Comparison of ENCODE assay signal across 8 cellular contexts in genomic region chr22:44667829-44668189, GRCh38. TPM values are rescaled to one million over a fixed set of nuclear protein-coding genes. Genes with fewer than 3 reads are reported as not detected.
DNase-seq lines count a peak whose midpoint lies in the region; ATAC-seq and TF ChIP-seq lines count a peak whose summit lies in the region.

No MANE protein-coding gene starts in this region.

- peak; percentile 55 for ATAC-seq in activated naive CD8-positive, alpha-beta T cell treated with anti-CD3 and anti-CD28 coated beads, Interleukin-2, amount 50 U/mL, for 24 hours
- ATAC-seq in GM19023 (IDR thresholded peaks at IDR 0.05; ENCODE audit: unreplicated experiment) (no peak), GM21423 (IDR thresholded peaks at IDR 0.05; ENCODE audit: unreplicated experiment) (no peak)

- no peaks in the 10 kb centered on the region for H3K9me3 Mint-ChIP-seq in T-helper 1 cell treated with Interleukin-12 subunit alpha and Interleukin-12 subunit beta and Interleukin-4 antibody, amounts not matched to agents 30 μg/mL and 1 μg/mL, for 36 hours
- no peaks in the 10 kb centered on the region for H3K9me3 Mint-ChIP-seq in activated naive CD8-positive, alpha-beta T cell treated with anti-CD3 and anti-CD28 coated beads, Interleukin-2, amount 50 U/mL, for 24 hours
- H3K9me3 Mint-ChIP-seq in mesothelial cell of epicardium, result no peaks in the 10 kb centered on the region

- peaks cover 32% of the 10 kb centered on the region for H3K27me3 Mint-ChIP-seq in T-helper 1 cell treated with Interleukin-12 subunit alpha and Interleukin-12 subunit beta and Interleukin-4 antibody, amounts not matched to agents 30 μg/mL and 1 μg/mL, for 36 hours (ENCODE audit: low read depth)
- no peaks in the 10 kb centered on the region for H3K27me3 Mint-ChIP-seq in activated naive CD8-positive, alpha-beta T cell treated with anti-CD3 and anti-CD28 coated beads, Interleukin-2, amount 50 U/mL, for 24 hours
- H3K27me3 Mint-ChIP-seq in mesothelial cell of epicardium (ENCODE audit: low read depth), result peaks cover 45% of the 10 kb centered on the region

- TF ChIP-seq EP300 in stomach (IDR thresholded peaks at IDR 0.05), result no peak

- no peaks in the 10 kb centered on the region for H3K36me3 ChIP-seq in stomach

- no peaks in the 10 kb centered on the region for H3K36me3 Mint-ChIP-seq in T-helper 1 cell treated with Interleukin-12 subunit alpha and Interleukin-12 subunit beta and Interleukin-4 antibody, amounts not matched to agents 30 μg/mL and 1 μg/mL, for 36 hours (ENCODE audit: low read depth)
- no peaks in the 10 kb centered on the region for H3K36me3 Mint-ChIP-seq in activated naive CD8-positive, alpha-beta T cell treated with anti-CD3 and anti-CD28 coated beads, Interleukin-2, amount 50 U/mL, for 24 hours (ENCODE audit: low read depth)
- H3K36me3 Mint-ChIP-seq in mesothelial cell of epicardium, result no peaks in the 10 kb centered on the region

- H3K4me3 Mint-ChIP-seq in T-helper 1 cell treated with Interleukin-12 subunit alpha and Interleukin-12 subunit beta and Interleukin-4 antibody, amounts not matched to agents 30 μg/mL and 1 μg/mL, for 36 hours, result peak overlapping the region; percentile 75
- H3K4me3 Mint-ChIP-seq in activated naive CD8-positive, alpha-beta T cell treated with anti-CD3 and anti-CD28 coated beads, Interleukin-2, amount 50 U/mL, for 24 hours, result peak overlapping the region; percentile 71
- peak overlapping the region; percentile 69 for H3K4me3 Mint-ChIP-seq in mesothelial cell of epicardium

- H3K27ac Mint-ChIP-seq in T-helper 1 cell treated with Interleukin-12 subunit alpha and Interleukin-12 subunit beta and Interleukin-4 antibody, amounts not matched to agents 30 μg/mL and 1 μg/mL, for 36 hours, result peak overlapping the region; percentile 83
- peak overlapping the region; percentile 69 for H3K27ac Mint-ChIP-seq in activated naive CD8-positive, alpha-beta T cell treated with anti-CD3 and anti-CD28 coated beads, Interleukin-2, amount 50 U/mL, for 24 hours
- peak overlapping the region; percentile 4 for H3K27ac Mint-ChIP-seq in mesothelial cell of epicardium

- H3K4me1 Mint-ChIP-seq in T-helper 1 cell treated with Interleukin-12 subunit alpha and Interleukin-12 subunit beta and Interleukin-4 antibody, amounts not matched to agents 30 μg/mL and 1 μg/mL, for 36 hours (ENCODE audit: low read depth), result peaks cover 36% of the 10 kb centered on the region
- H3K4me1 Mint-ChIP-seq in activated naive CD8-positive, alpha-beta T cell treated with anti-CD3 and anti-CD28 coated beads, Interleukin-2, amount 50 U/mL, for 24 hours, result peaks cover 65% of the 10 kb centered on the region
- no peaks in the 10 kb centered on the region for H3K4me1 Mint-ChIP-seq in mesothelial cell of epicardium

- H3K9me3 ChIP-seq in stomach, result no peaks in the 10 kb centered on the region

- H3K27ac ChIP-seq in stomach, result peak overlapping the region; percentile 67 to 88 (median 83)

- TF ChIP-seq CTCF in mesothelial cell of epicardium (IDR thresholded peaks at IDR 0.05; ENCODE audit: unreplicated experiment) (no peak), stomach (IDR thresholded peaks at IDR 0.05) (no peak)

- intact Hi-C loops in stomach (cut with DNase I; ENCODE audit: low total_unique reads), result no loop called here

- peak overlapping the region; percentile 55 to 76 (median 60) for H3K4me3 ChIP-seq in stomach

- TF ChIP-seq POLR2A in stomach (IDR thresholded peaks at IDR 0.05), result no peak

- peaks cover 20 to 73% (median 44%) of the 10 kb centered on the region in 4 donors for H3K4me1 ChIP-seq in stomach

- H3K27me3 ChIP-seq in stomach, result peaks cover 0 to 37% (median 14%) of the 10 kb centered on the region in 3 donors

- DNase-seq in activated naive CD8-positive, alpha-beta T cell treated with anti-CD3 and anti-CD28 coated beads, Interleukin-2, amount 50 U/mL, for 24 hours, result peak; percentile 59
- no peak for DNase-seq in mesothelial cell of epicardium (ENCODE audit: low spot score in 2 of 2, unreplicated experiment in 2 of 2)
- DNase-seq in stomach, result no peak
- DNase-seq in SIG-M5 treated with dmso at 0.1 percent for 504 hours (lab: John Stamatoyannopoulos, UW; ENCODE audit: unreplicated experiment), result no peak
- no peak for DNase-seq in NCI-H1105 (lab: John Stamatoyannopoulos, UW)

- WGBS in stomach, 5 donors, result 8 to 31% (median 26%) methylated on average over 7 to 8 of the region's 8 CpGs

RNA-seq across cellular contexts. Expression of gene PRR5, which starts 34.2 kb away (rescaled TPM):
- total RNA-seq in mesothelial cell of epicardium, result 59.7 to 65.3 TPM (median 63.6 TPM) in 3 replicates
- 10 to 100 TPM in 3 of 5 donors, 1 to 10 TPM in 1, not detected in 1; 8.3 to 36.5 (median 26.9) TPM for total RNA-seq in stomach
- 10 to 100 TPM; 13.3 to 17.9 (median 16.1) TPM for polyA plus RNA-seq in stomach

Comparison
In these comparisons a context has a peak if more than half of its experiments do, and no peak if none do; other contexts are left out.
1. H3K27ac Mint-ChIP-seq: peak in every context shown above with its lines; median percentile 83 in T-helper 1 cell treated with Interleukin-12 subunit alpha and Interleukin-12 subunit beta and Interleukin-4 antibody, amounts not matched to agents 30 μg/mL and 1 μg/mL, for 36 hours; 69 in activated naive CD8-positive, alpha-beta T cell treated with anti-CD3 and anti-CD28 coated beads, Interleukin-2, amount 50 U/mL, for 24 hours; 4 in mesothelial cell of epicardium.